Comparison of ENCODE assay signal across 23 cellular contexts in the genomic region with DNA sequence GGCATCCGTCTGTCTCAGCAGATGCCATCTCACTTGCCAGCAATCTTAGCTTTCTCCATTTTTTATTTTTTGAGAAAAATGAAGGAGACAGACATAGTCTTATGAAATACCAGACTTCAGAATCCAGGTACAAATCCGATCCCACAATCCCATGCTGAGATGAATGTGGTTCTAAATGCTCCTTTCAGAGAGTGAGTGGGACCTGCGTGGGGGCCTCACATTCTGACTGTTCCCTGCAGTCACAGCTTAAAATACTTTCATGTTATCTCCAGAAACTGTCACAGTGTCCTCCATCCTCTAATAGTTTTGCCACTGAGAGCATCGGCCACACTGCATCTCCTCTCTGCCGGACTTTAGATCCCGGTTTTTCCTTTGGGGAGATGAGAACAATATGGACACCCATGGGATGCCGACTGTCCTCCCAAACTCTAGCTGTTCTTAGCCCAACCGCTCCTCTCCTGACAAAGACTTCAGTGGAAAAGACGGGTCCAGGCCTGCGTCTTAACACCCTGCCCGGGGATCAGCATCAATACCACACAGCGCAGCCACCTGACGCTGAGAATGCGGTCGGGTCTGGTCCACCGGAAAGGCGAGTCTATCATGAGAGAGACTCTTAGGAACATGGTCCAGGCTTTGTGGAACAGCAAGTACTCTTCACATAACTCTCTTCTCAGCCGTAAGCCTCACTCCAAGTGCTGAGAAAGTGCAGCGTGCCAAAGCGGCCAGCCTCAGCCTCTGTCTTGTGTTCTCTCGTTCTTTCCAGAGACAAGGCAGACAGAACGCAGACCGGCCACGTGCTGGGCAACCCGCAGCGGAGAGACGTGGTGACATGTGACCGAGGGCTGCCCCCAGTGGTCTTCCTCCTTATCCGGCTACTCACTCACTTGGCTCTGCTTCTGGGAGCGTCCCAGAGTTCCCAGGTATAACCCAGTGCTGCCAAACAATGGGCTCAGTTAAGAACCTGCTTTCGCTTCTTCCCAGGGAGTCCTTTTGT.
"Had no signal": no experiment of that assay in that cellular context is flagged by ENCODE, and none has a peak within 500 bp of the region (broad histone marks: within the 10 kb centered on the region; RNA-seq: fewer than 3 reads in every experiment).

No MANE protein-coding gene starts in this region.

- ATAC-seq: activated CD8-positive, alpha-beta memory T cell treated with anti-CD3 and anti-CD28 coated beads, Interleukin-2, amount 10 ng/mL, durations not matched to agents 7 days and 5 days; left colon; right cardiac atrium had no signal

- H3K27ac Mint-ChIP-seq: activated CD8-positive, alpha-beta memory T cell treated with anti-CD3 and anti-CD28 coated beads, Interleukin-2, amount 10 ng/mL, durations not matched to agents 7 days and 5 days had no signal

- H3K27me3 Mint-ChIP-seq: activated CD8-positive, alpha-beta memory T cell treated with anti-CD3 and anti-CD28 coated beads, Interleukin-2, amount 10 ng/mL, durations not matched to agents 7 days and 5 days; activated naive CD8-positive, alpha-beta T cell treated with anti-CD3 and anti-CD28 coated beads for 36 hours had no signal

- H3K4me3 Mint-ChIP-seq: activated CD8-positive, alpha-beta memory T cell treated with anti-CD3 and anti-CD28 coated beads, Interleukin-2, amount 10 ng/mL, durations not matched to agents 7 days and 5 days; activated naive CD8-positive, alpha-beta T cell treated with anti-CD3 and anti-CD28 coated beads for 36 hours had no signal

- DNase-seq: activated CD4-positive, alpha-beta T cell treated with anti-CD3 and anti-CD28 coated beads for 1 hour; activated CD4-positive, alpha-beta T cell treated with anti-CD3 and anti-CD28 coated beads, Interleukin-2, amount 50 U/mL, for 48 hours; activated CD8-positive, alpha-beta memory T cell treated with anti-CD3 and anti-CD28 coated beads, Interleukin-2, amount 10 ng/mL, durations not matched to agents 7 days and 5 days; activated gamma-delta T cell treated with Interleukin-2 at 50 U/mL for 16 hours; activated naive CD8-positive, alpha-beta T cell treated with anti-CD3 and anti-CD28 coated beads for 36 hours; activated T-cell treated with anti-CD3 and anti-CD28 coated beads, Interleukin-2, amount 50 U/mL, for 1 hour; amniotic stem cell; dorsolateral prefrontal cortex; foreskin fibroblast; hippocampal formation; left colon; mammary epithelial cell; right cardiac atrium; stimulated activated CD4-positive, alpha-beta T cell treated with anti-CD3 and anti-CD28 coated beads, Interleukin-4, amount 100 ng/mL, for 1 hour; WERI-Rb-1 had no signal

- H3K27me3 ChIP-seq: cardiac muscle cell, dorsolateral prefrontal cortex, upper lobe of left lung had no signal

- H3K9me3 ChIP-seq: prostate gland, thoracic aorta, upper lobe of left lung had no signal

- FAIRE-seq: colon, islet of Langerhans had no signal

- H3K4me1 ChIP-seq: prostate gland, upper lobe of left lung had no signal

- H3K9me3 Mint-ChIP-seq: activated naive CD8-positive, alpha-beta T cell treated with anti-CD3 and anti-CD28 coated beads for 36 hours had no signal

- H3K4me3 ChIP-seq: cardiac muscle cell, dorsolateral prefrontal cortex, prostate gland, smooth muscle cell, thoracic aorta, upper lobe of left lung had no signal

- H3K27ac ChIP-seq: cardiac muscle cell, epithelial cell of prostate, prostate gland, thoracic aorta, upper lobe of left lung, WERI-Rb-1 had no signal
